ENCODE assay signal across 8 cellular contexts in the genomic region with DNA sequence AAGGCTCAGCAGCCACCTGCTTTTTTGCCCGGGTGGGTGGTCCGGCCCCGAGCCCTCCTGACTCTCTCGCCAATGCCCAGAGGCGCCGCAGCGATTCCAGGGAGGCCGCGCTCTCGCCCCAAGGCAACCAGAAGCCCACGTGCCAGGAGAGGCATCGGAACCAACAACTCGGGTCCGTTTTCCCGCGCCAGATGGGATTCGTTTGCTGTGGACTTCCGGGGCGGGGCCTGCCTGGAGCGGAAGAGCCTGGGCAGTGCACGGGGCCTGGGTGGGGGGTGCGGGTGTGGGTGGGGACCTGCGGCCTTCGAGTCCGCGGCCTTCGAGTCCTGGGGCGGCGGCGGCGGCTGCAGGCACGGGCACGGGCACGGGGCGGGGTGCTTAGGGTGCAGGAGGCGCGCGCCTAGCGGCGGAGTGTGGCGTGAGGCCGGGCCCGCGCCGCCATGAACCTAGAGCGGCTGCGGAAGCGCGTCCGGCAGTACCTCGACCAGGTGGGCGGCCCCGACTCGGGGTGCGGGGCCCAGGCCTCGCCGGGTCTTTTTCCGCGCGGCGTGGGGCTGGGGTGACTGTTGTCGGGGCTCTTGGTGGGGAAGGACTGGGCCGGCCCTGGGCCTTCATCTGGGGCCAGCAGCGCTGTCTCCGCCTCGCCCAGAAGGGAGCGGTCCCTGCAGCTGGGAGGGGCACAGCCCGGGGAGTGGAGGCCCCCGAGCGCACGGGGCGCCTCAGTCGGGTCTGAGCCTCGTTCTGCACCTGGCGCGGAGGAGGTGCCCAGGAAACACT. TPM values are rescaled to one million over a fixed set of nuclear protein-coding genes. Genes with fewer than 3 reads are reported as not detected.
DNase-seq lines count a peak whose midpoint lies in the region; ATAC-seq lines count a peak whose summit lies in the region.

A gene with protein sequence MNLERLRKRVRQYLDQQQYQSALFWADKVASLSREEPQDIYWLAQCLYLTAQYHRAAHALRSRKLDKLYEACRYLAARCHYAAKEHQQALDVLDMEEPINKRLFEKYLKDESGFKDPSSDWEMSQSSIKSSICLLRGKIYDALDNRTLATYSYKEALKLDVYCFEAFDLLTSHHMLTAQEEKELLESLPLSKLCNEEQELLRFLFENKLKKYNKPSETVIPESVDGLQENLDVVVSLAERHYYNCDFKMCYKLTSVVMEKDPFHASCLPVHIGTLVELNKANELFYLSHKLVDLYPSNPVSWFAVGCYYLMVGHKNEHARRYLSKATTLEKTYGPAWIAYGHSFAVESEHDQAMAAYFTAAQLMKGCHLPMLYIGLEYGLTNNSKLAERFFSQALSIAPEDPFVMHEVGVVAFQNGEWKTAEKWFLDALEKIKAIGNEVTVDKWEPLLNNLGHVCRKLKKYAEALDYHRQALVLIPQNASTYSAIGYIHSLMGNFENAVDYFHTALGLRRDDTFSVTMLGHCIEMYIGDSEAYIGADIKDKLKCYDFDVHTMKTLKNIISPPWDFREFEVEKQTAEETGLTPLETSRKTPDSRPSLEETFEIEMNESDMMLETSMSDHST (plus strand): TSS at position 253 of the 777 bp plus-strand sequence. CDS start 188 bp downstream, at position 441.

- ATAC-seq in GM19043 (IDR thresholded peaks at IDR 0.05; ENCODE audit: low read depth, unreplicated experiment) (peak; percentile 82), HG03354 (IDR thresholded peaks at IDR 0.05; ENCODE audit: poor library complexity, severe bottlenecking, unreplicated experiment) (peak; percentile 90)

- DNase-seq in AML-193 (lab: John Stamatoyannopoulos, UW) (peak; percentile 81 to 85), NCI-H460 (ENCODE audit: extremely low read depth, low read depth) (peak; percentile 85), cerebellum (ENCODE audit: low spot score) (peak; percentile 92), kidney glomerular epithelial cell (lab: John Stamatoyannopoulos, UW) (peak; percentile 71)
- peak; percentile 89 to 90 for DNase-seq in activated CD4-positive, alpha-beta T cell treated with anti-CD3 and anti-CD28 coated beads for 24 hours (ENCODE audit: low read depth in 2 of 2)
- peak; percentile 88 to 93 for DNase-seq in stimulated activated CD4-positive, alpha-beta T cell treated with anti-CD3 and anti-CD28 coated beads, Interleukin-15, amount 100 ng/mL, for 48 hours (ENCODE audit: low read depth in 2 of 2)

RNA-seq across cellular contexts. Expression of the gene that starts here (rescaled TPM):
- 25.3 and 29.6 TPM in 2 replicates for total RNA-seq in NCI-H460 (2014; rRNA removed; shearing (Covaris generic))
- 59.6 and 74.5 TPM in 2 replicates for polyA plus RNA-seq in NCI-H460 (2014; cell fraction: nucleus; rRNA removed)
- total RNA-seq in cerebellum, result 72.0 TPM

Comparison
In these comparisons a context has a peak if more than half of its experiments do, and no peak if none do; other contexts are left out.
1. Peak in every context shown above with its lines: DNase-seq and ATAC-seq.